ENCODE assay signal across 9 cellular contexts in genomic region chr17:59378621-59379194, GRCh38. TPM values are rescaled to one million over a fixed set of nuclear protein-coding genes. Genes with fewer than 3 reads are reported as not detected.
DNase-seq lines count a peak whose midpoint lies in the region; FAIRE-seq and TF ChIP-seq lines count a peak whose summit lies in the region.
"Had no signal": no experiment of that assay in that cellular context is flagged by ENCODE, and none has a peak within 500 bp of the region (broad histone marks: within the 10 kb centered on the region; RNA-seq: fewer than 3 reads in every experiment).

No MANE protein-coding gene starts in this region.

- H3K9me3 ChIP-seq in small intestine (ENCODE audit: control insufficient read depth, low read depth) (no peaks in the 10 kb centered on the region), adrenal gland (replicated peaks in 1 of 3) (no peaks in the 10 kb centered on the region)

- no peak for TF ChIP-seq POLR2A in adrenal gland (IDR thresholded peaks at IDR 0.05)

- H3K4me1 ChIP-seq in small intestine (ENCODE audit: control insufficient read depth in 2 of 2, insufficient read depth in 1 of 2, low read depth in 1 of 2, low read length in 1 of 2) (peaks cover 5 to 28% of the 10 kb centered on the region in 2 donors), adrenal gland (replicated peaks in 1 of 2) (peaks cover 7 to 69% of the 10 kb centered on the region in 2 donors)

- no peak overlapping the region for H3K4me3 ChIP-seq in cardiac fibroblast (replicated peaks in 1 of 2; ENCODE audit: low read depth in 2 of 2, low read length in 2 of 2)
- H3K4me3 ChIP-seq in kidney epithelial cell (ENCODE audit: low read depth, low read length), result no peak overlapping the region
- no peak overlapping the region for H3K4me3 ChIP-seq in small intestine (ENCODE audit: low read depth in 1 of 2, low read length in 2 of 2)
- H3K4me3 ChIP-seq in adrenal gland, result no peak overlapping the region

- 26 to 48% (median 36%) methylated on average over 7 of the region's 7 CpGs for WGBS in small intestine, 3 donors
- WGBS in adrenal gland, 4 donors, result 67 to 76% (median 73%) methylated on average over 7 of the region's 7 CpGs

- H3K27ac ChIP-seq in small intestine (ENCODE audit: low read depth in 1 of 2, low read length in 1 of 2) (peak overlapping the region; percentile 7 to 72), adrenal gland (peak overlapping the region in 2 of 5 donors; percentile 5 to 45)

- no peak for FAIRE-seq in small intestine (lab: Jason Lieb, UNC)
- FAIRE-seq: islet of Langerhans had no signal

- intact Hi-C loops in adrenal gland (cut with DNase I), result no loop called here

- H3K27me3 ChIP-seq in kidney epithelial cell (ENCODE audit: control insufficient read depth, insufficient read depth, low read length) (no peaks in the 10 kb centered on the region), small intestine (ENCODE audit: control insufficient read depth in 2 of 2, insufficient read depth in 2 of 2, low read length in 2 of 2) (no peaks in the 10 kb centered on the region), adrenal gland (no peaks in the 10 kb centered on the region)

- H3K36me3 ChIP-seq in kidney epithelial cell (ENCODE audit: control insufficient read depth, insufficient read depth, low read length) (no peaks in the 10 kb centered on the region), small intestine (ENCODE audit: control insufficient read depth in 2 of 2, insufficient read depth in 2 of 2, low read length in 2 of 2) (no peaks in the 10 kb centered on the region), adrenal gland (replicated peaks in 1 of 2) (no peaks in the 10 kb centered on the region)

- peak; percentile 77 for DNase-seq in GM04504 (ENCODE audit: low read depth)
- DNase-seq in cardiac fibroblast (ENCODE audit: low read depth in 2 of 2), result peak; percentile 86 to 94
- DNase-seq in kidney epithelial cell (ENCODE audit: low read depth), result peak; percentile 71
- peak; percentile 60 for DNase-seq in small intestine
- DNase-seq in NK-92 treated with Interleukin-12 subunit alpha and Interleukin-12 subunit beta, amount 100 ng/mL, for 24 hours (lab: John Stamatoyannopoulos, UW), result no peak
- no peak for DNase-seq in OCI-M1 (lab: John Stamatoyannopoulos, UW)
- DNase-seq in adrenal gland, result no peak
- DNase-seq in HPDE6-E6E7 (ENCODE audit: extremely low spot score), result no peak

- TF ChIP-seq CTCF in cardiac fibroblast (IDR thresholded peaks at IDR 0.05; ENCODE audit: low read depth, low read length) (no peak), kidney epithelial cell (IDR thresholded peaks at IDR 0.05; ENCODE audit: insufficient read depth, low read length, poor library complexity, severe bottlenecking) (no peak), adrenal gland (IDR thresholded peaks at IDR 0.05) (no peak)

RNA-seq across cellular contexts. Expression of gene YPEL2, which starts 47.3 kb away (rescaled TPM):
- total RNA-seq in kidney epithelial cell, result 9.4 and 16.8 TPM in 2 replicates
- polyA plus RNA-seq in small intestine, result 1 to 10 TPM; 4.9 to 8.0 (median 7.6) TPM
- total RNA-seq in adrenal gland, result 10 to 100 TPM in 7 of 8 donors, 1 to 10 TPM in 1; 5.8 to 33.5 (median 28.4) TPM
- polyA plus RNA-seq in adrenal gland, result 1 to 10 TPM; 6.0 to 7.9 (median 6.1) TPM

Comparison
In these comparisons a context has a peak if more than half of its experiments do, and no peak if none do; other contexts are left out.
1. DNase-seq: peak in GM04504 (single experiment), cardiac fibroblast (2 of 2), kidney epithelial cell (single experiment) and small intestine (single experiment); none in NK-92 treated with Interleukin-12 subunit alpha and Interleukin-12 subunit beta, amount 100 ng/mL, for 24 hours (single experiment), OCI-M1 (single experiment), adrenal gland (0 of 7) and HPDE6-E6E7 (single experiment).